ENCODE assay signal across 8 cellular contexts in genomic region chr2:144516417-144516980, GRCh38.
DNase-seq lines count a peak whose midpoint lies in the region; ATAC-seq and TF ChIP-seq lines count a peak whose summit lies in the region.

No MANE protein-coding gene starts in this region.

- H3K27ac Mint-ChIP-seq in activated naive CD8-positive, alpha-beta T cell, result peak overlapping the region; percentile 76
- H3K27ac Mint-ChIP-seq in stimulated activated effector memory CD8-positive, alpha-beta T cell treated with anti-CD3 and anti-CD28 coated beads, Interleukin-12 subunit alpha, Interleukin-12 subunit beta, amount 100 ng/mL, for 72 hours, result no peak overlapping the region

- peak overlapping the region; percentile 87 for H3K4me3 Mint-ChIP-seq in activated naive CD8-positive, alpha-beta T cell
- H3K4me3 Mint-ChIP-seq in stimulated activated effector memory CD8-positive, alpha-beta T cell treated with anti-CD3 and anti-CD28 coated beads, Interleukin-12 subunit alpha, Interleukin-12 subunit beta, amount 100 ng/mL, for 72 hours, result no peak overlapping the region

- DNase-seq in AG10803 (ENCODE audit: low read depth) (peak; percentile 52), amniotic stem cell (lab: John Stamatoyannopoulos, UW) (no peak), SIG-M5 treated with dmso at 0.1 percent for 504 hours (lab: John Stamatoyannopoulos, UW; ENCODE audit: unreplicated experiment) (no peak)
- peak in 1 of 2 donors; percentile 67 for DNase-seq in stimulated activated effector memory CD8-positive, alpha-beta T cell treated with anti-CD3 and anti-CD28 coated beads, Interleukin-12 subunit alpha, Interleukin-12 subunit beta, amount 100 ng/mL, for 72 hours (ENCODE audit: low spot score in 2 of 2)

- H3K36me3 Mint-ChIP-seq in activated naive CD8-positive, alpha-beta T cell, result no peaks in the 10 kb centered on the region
- peaks cover 51% of the 10 kb centered on the region for H3K36me3 Mint-ChIP-seq in stimulated activated effector memory CD8-positive, alpha-beta T cell treated with anti-CD3 and anti-CD28 coated beads, Interleukin-12 subunit alpha, Interleukin-12 subunit beta, amount 100 ng/mL, for 72 hours

- peak; percentile 13 for ATAC-seq in GM19395 (IDR thresholded peaks at IDR 0.05; ENCODE audit: unreplicated experiment)
- ATAC-seq in HG03521 (IDR thresholded peaks at IDR 0.05; ENCODE audit: unreplicated experiment), result peak; percentile 15
- ATAC-seq in stimulated activated effector memory CD8-positive, alpha-beta T cell treated with anti-CD3 and anti-CD28 coated beads, Interleukin-12 subunit alpha, Interleukin-12 subunit beta, amount 100 ng/mL, for 72 hours, result peak; percentile 6

- peaks cover 27% of the 10 kb centered on the region for H3K27me3 Mint-ChIP-seq in activated naive CD8-positive, alpha-beta T cell

- no peaks in the 10 kb centered on the region for H3K9me3 ChIP-seq in iPS-18c (ENCODE audit: control insufficient read depth, insufficient read depth, low read length)

- no peaks in the 10 kb centered on the region for H3K9me3 Mint-ChIP-seq in activated naive CD8-positive, alpha-beta T cell (ENCODE audit: low read depth)
- H3K9me3 Mint-ChIP-seq in stimulated activated effector memory CD8-positive, alpha-beta T cell treated with anti-CD3 and anti-CD28 coated beads, Interleukin-12 subunit alpha, Interleukin-12 subunit beta, amount 100 ng/mL, for 72 hours, result no peaks in the 10 kb centered on the region

- peaks cover 21% of the 10 kb centered on the region for H3K4me1 Mint-ChIP-seq in activated naive CD8-positive, alpha-beta T cell (ENCODE audit: low read depth)
- H3K4me1 Mint-ChIP-seq in stimulated activated effector memory CD8-positive, alpha-beta T cell treated with anti-CD3 and anti-CD28 coated beads, Interleukin-12 subunit alpha, Interleukin-12 subunit beta, amount 100 ng/mL, for 72 hours, result peaks cover 41% of the 10 kb centered on the region

- no peak for TF ChIP-seq CTCF in AG10803 (conservative IDR thresholded peaks at IDR 0.05; ENCODE audit: low read length)

- peak overlapping the region; percentile 85 for H3K4me3 ChIP-seq in AG10803 (ENCODE audit: low read length)
- peak overlapping the region; percentile 81 for H3K4me3 ChIP-seq in iPS-18c (ENCODE audit: insufficient read depth, low read depth, low read length)
